Comparison of ENCODE assay signal across 8 cellular contexts in the genomic region with DNA sequence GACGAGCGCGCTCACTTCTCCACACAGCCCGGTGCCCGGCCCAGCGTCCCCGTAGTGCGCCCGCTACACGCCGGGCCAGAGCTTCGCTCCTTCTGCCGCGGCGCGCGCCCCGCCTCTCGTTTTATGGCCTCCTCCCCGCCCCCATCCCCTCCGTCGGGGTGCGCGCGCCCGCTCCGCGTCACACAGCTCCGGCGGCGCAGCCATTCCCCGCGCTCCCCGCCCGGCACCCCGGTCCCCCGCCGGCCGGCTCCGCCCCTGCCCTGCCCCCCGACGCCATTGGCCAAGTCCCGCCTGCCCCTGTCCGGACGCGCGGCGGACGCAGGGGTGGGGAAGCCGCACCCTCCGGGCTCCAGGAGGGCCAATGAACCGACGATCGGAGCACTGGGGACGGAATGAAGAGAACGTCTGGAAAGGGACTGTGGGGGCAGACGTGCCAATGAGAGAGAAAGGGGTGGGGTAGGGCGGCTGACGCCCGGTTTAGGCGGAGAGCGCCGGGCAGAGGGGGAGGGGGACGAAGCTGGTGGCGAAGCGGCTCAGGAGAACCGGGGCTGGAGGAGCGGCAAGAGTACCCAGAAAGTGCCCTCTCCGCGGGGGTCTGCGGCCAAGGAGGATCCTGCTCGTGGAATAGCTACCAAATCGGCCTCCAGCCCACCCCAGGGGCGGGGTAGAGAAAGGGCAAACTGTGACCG. TPM values are rescaled to one million over a fixed set of nuclear protein-coding genes. Genes with fewer than 3 reads are reported as not detected.
A peak's percentile ranks its signal among the peaks of the same experiment; 100 is the strongest.
DNase-seq lines count a peak whose midpoint lies in the region; TF ChIP-seq lines count a peak whose summit lies in the region.

A gene with protein sequence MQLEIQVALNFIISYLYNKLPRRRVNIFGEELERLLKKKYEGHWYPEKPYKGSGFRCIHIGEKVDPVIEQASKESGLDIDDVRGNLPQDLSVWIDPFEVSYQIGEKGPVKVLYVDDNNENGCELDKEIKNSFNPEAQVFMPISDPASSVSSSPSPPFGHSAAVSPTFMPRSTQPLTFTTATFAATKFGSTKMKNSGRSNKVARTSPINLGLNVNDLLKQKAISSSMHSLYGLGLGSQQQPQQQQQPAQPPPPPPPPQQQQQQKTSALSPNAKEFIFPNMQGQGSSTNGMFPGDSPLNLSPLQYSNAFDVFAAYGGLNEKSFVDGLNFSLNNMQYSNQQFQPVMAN (minus strand): TSS at position 94 of the 689 bp plus-strand sequence. CDS start 2,337 bp downstream, outside the sequence.

- H3K27ac Mint-ChIP-seq in nephron progenitor cell = peak within 1 kb of the TSS; percentile 99
- peak within 1 kb of the TSS; percentile 99 for H3K27ac Mint-ChIP-seq in stimulated activated naive CD8-positive, alpha-beta T cell treated with anti-CD3 and anti-CD28 coated beads, Interleukin-15, Interleukin-2, amounts not matched to agents 100 ng/mL and 50 ng/mL, for 24 hours

- DNase-seq in ELR (ENCODE audit: low read depth) = peak; percentile 98
- DNase-seq in H7 = peak; percentile 98
- DNase-seq in M059J (ENCODE audit: low read depth) = peak; percentile 96
- DNase-seq in activated T-helper 9 cell treated with anti-CD3 and anti-CD28 coated beads, Interleukin-2, amount 50 U/mL, for 16 hours (ENCODE audit: low read depth) = peak; percentile 95
- peak; percentile 96 for DNase-seq in fibroblast of pulmonary artery (ENCODE audit: low read depth)
- DNase-seq in nephron progenitor cell = peak; percentile 98

- H3K27me3 Mint-ChIP-seq in nephron progenitor cell (ENCODE audit: low read depth, poor library complexity) = peaks cover 3% of the 10 kb centered on the region
- no peaks in the 10 kb centered on the region for H3K27me3 Mint-ChIP-seq in stimulated activated naive CD8-positive, alpha-beta T cell treated with anti-CD3 and anti-CD28 coated beads, Interleukin-15, Interleukin-2, amounts not matched to agents 100 ng/mL and 50 ng/mL, for 24 hours

- peaks cover 15% of the 10 kb centered on the region for H3K36me3 Mint-ChIP-seq in nephron progenitor cell (ENCODE audit: low read depth)
- peaks cover 19% of the 10 kb centered on the region for H3K36me3 Mint-ChIP-seq in stimulated activated naive CD8-positive, alpha-beta T cell treated with anti-CD3 and anti-CD28 coated beads, Interleukin-15, Interleukin-2, amounts not matched to agents 100 ng/mL and 50 ng/mL, for 24 hours (ENCODE audit: low read depth)

- no peaks in the 10 kb centered on the region for H3K9me3 Mint-ChIP-seq in nephron progenitor cell
- H3K9me3 Mint-ChIP-seq in stimulated activated naive CD8-positive, alpha-beta T cell treated with anti-CD3 and anti-CD28 coated beads, Interleukin-15, Interleukin-2, amounts not matched to agents 100 ng/mL and 50 ng/mL, for 24 hours = no peaks in the 10 kb centered on the region

- peak within 1 kb of the TSS; percentile 89 for H3K4me3 ChIP-seq in H7 (ENCODE audit: insufficient read depth, low read depth, low read length)
- peak within 1 kb of the TSS; percentile 90 for H3K4me3 ChIP-seq in fibroblast of pulmonary artery (replicated peaks; ENCODE audit: low read depth, low read length)

- TF ChIP-seq CTCF in fibroblast of pulmonary artery (IDR thresholded peaks at IDR 0.05; ENCODE audit: low read length, missing control alignments) (no peak), nephron progenitor cell (IDR thresholded peaks at IDR 0.05) (no peak)

- peaks cover 53% of the 10 kb centered on the region for H3K4me1 Mint-ChIP-seq in nephron progenitor cell
- peaks cover 65% of the 10 kb centered on the region for H3K4me1 Mint-ChIP-seq in stimulated activated naive CD8-positive, alpha-beta T cell treated with anti-CD3 and anti-CD28 coated beads, Interleukin-15, Interleukin-2, amounts not matched to agents 100 ng/mL and 50 ng/mL, for 24 hours (ENCODE audit: low read depth)

- TF ChIP-seq POLR2A in Raji (IDR thresholded peaks at IDR 0.05; ENCODE audit: insufficient read depth, low read depth, low read length) = peak; percentile 96

- peak within 1 kb of the TSS; percentile 100 for H3K4me3 Mint-ChIP-seq in nephron progenitor cell
- H3K4me3 Mint-ChIP-seq in stimulated activated naive CD8-positive, alpha-beta T cell treated with anti-CD3 and anti-CD28 coated beads, Interleukin-15, Interleukin-2, amounts not matched to agents 100 ng/mL and 50 ng/mL, for 24 hours = peak within 1 kb of the TSS; percentile 100

- peaks cover 9% of the 10 kb centered on the region for H3K36me3 ChIP-seq in H7 (replicated peaks; ENCODE audit: control insufficient read depth, insufficient read depth, low read length)

- no peaks in the 10 kb centered on the region for H3K27me3 ChIP-seq in H7 (ENCODE audit: control insufficient read depth, insufficient read depth, low read length)

RNA-seq across cellular contexts. Expression of the gene that starts here (rescaled TPM):
- 5.2 and 8.6 TPM in 2 replicates for total RNA-seq in H7 (2014; rRNA removed; shearing (Covaris generic))
- total RNA-seq in M059J (2014; rRNA removed; shearing (Covaris generic)) = 9.9 and 19.9 TPM in 2 replicates

Comparison
In these comparisons a context has a peak if more than half of its experiments do, and no peak if none do; other contexts are left out.
1. Peak in every context shown above with its lines: DNase-seq and H3K4me3 ChIP-seq.